Comparison of ENCODE assay signal across 8 cellular contexts in the genomic region with DNA sequence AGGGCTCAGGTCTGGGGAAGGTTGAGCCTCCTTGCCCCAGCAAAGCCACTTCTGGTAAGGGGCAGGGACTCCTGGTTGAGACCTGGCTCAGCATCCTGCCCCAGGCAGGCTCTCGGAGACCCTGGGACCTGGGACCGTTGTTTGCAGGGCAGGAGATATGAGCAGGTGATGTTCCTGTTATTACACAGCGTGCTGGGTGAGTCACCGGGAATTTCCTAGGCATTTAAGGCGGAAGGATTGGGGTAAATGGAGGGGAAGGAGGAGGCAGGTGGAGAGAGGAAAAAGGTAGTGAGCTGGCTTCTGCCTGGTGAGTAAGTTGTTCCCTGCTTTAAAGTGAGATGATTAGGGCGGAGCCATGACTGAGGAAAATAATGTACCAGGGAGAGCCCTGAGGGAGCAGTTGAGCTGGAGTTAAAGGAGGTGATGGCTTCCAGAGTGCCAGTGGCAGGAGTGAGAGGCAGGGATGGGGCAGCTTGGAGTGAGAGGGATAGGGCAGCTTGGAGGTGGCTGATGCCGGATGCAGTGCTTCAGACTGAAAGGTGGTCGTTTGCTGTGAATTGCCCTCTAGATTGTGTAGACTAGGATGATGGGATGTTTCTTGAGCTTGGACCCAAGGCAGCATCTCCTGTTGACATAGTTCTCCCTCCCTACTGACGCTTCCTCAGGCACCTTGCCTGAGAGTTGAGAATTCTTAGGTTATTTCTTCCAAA.
DNase-seq lines count a peak whose midpoint lies in the region; ATAC-seq and TF ChIP-seq lines count a peak whose summit lies in the region.

No MANE protein-coding gene starts in this region.

- peak overlapping the region; percentile 16 for H3K27ac Mint-ChIP-seq in activated naive CD4-positive, alpha-beta T cell treated with anti-CD3 and anti-CD28 coated beads, Interleukin-2, amount 10 ng/mL, durations not matched to agents 7 days and 5 days
- H3K27ac Mint-ChIP-seq in memory B cell: peak overlapping the region; percentile 76

- CTCF ChIA-PET in activated naive CD4-positive, alpha-beta T cell treated with anti-CD3 and anti-CD28 coated beads, Interleukin-2, amount 10 ng/mL, durations not matched to agents 7 days and 5 days (lab: Charles Lee): interaction anchor here (1.3 kb wide), 1 partner anchor 126 kb away, joined by 3 read pairs; no protein-coding TSS in a partner anchor

- peaks cover 84% of the 10 kb centered on the region for H3K36me3 Mint-ChIP-seq in activated naive CD4-positive, alpha-beta T cell treated with anti-CD3 and anti-CD28 coated beads, Interleukin-2, amount 10 ng/mL, durations not matched to agents 7 days and 5 days
- H3K36me3 Mint-ChIP-seq in memory B cell: peaks cover 42% of the 10 kb centered on the region

- H3K4me3 ChIP-seq in vagina: no peak overlapping the region

- no peak for TF ChIP-seq POLR2A in vagina (IDR thresholded peaks at IDR 0.05)

- H3K4me1 ChIP-seq in vagina: peaks cover 55% of the 10 kb centered on the region

- H3K27me3 Mint-ChIP-seq in activated naive CD4-positive, alpha-beta T cell treated with anti-CD3 and anti-CD28 coated beads, Interleukin-2, amount 10 ng/mL, durations not matched to agents 7 days and 5 days: no peaks in the 10 kb centered on the region
- no peaks in the 10 kb centered on the region for H3K27me3 Mint-ChIP-seq in memory B cell

- no peaks in the 10 kb centered on the region for H3K9me3 Mint-ChIP-seq in activated naive CD4-positive, alpha-beta T cell treated with anti-CD3 and anti-CD28 coated beads, Interleukin-2, amount 10 ng/mL, durations not matched to agents 7 days and 5 days
- no peaks in the 10 kb centered on the region for H3K9me3 Mint-ChIP-seq in memory B cell

- TF ChIP-seq CTCF in vagina (IDR thresholded peaks at IDR 0.05): no peak

- no peak overlapping the region for H3K4me3 Mint-ChIP-seq in activated naive CD4-positive, alpha-beta T cell treated with anti-CD3 and anti-CD28 coated beads, Interleukin-2, amount 10 ng/mL, durations not matched to agents 7 days and 5 days
- no peak overlapping the region for H3K4me3 Mint-ChIP-seq in memory B cell

- peak; percentile 9 to 39 for DNase-seq in stimulated activated CD4-positive, alpha-beta T cell treated with anti-CD3 and anti-CD28 coated beads, Interleukin-12 subunit alpha, Interleukin-12 subunit beta, amount 100 ng/mL, for 24 hours (ENCODE audit: low read depth in 2 of 2)
- no peak for DNase-seq in stimulated activated CD4-positive, alpha-beta T cell treated with anti-CD3 and anti-CD28 coated beads, Interleukin-4, amount 100 ng/mL, for 1 hour
- DNase-seq in activated naive CD4-positive, alpha-beta T cell treated with anti-CD3 and anti-CD28 coated beads, Interleukin-2, amount 10 ng/mL, durations not matched to agents 7 days and 5 days: no peak
- DNase-seq in memory B cell (ENCODE audit: low spot score in 2 of 2): no peak
- no peak for DNase-seq in vagina (ENCODE audit: extremely low spot score in 2 of 2)
- DNase-seq in retina: no peak
- DNase-seq in dedifferentiated amniotic fluid mesenchymal stem cell (ENCODE audit: extremely low spot score): no peak

- intact Hi-C loops in vagina (cut with DNase I): no loop called here

- no peaks in the 10 kb centered on the region for H3K27me3 ChIP-seq in vagina

- H3K27ac ChIP-seq in vagina: peak overlapping the region; percentile 60

- H3K36me3 ChIP-seq in vagina: peaks cover 0 to 28% of the 10 kb centered on the region in 2 donors

- ATAC-seq in memory B cell (ENCODE audit: low read depth) (no peak), HG02852 (IDR thresholded peaks at IDR 0.05; ENCODE audit: unreplicated experiment) (no peak)

- H3K4me1 Mint-ChIP-seq in activated naive CD4-positive, alpha-beta T cell treated with anti-CD3 and anti-CD28 coated beads, Interleukin-2, amount 10 ng/mL, durations not matched to agents 7 days and 5 days: peaks cover 56% of the 10 kb centered on the region
- peaks cover 36% of the 10 kb centered on the region for H3K4me1 Mint-ChIP-seq in memory B cell

- no peaks in the 10 kb centered on the region for H3K9me3 ChIP-seq in vagina

Comparison
In these comparisons a context has a peak if more than half of its experiments do, and no peak if none do; other contexts are left out.
1. DNase-seq: peak in stimulated activated CD4-positive, alpha-beta T cell treated with anti-CD3 and anti-CD28 coated beads, Interleukin-12 subunit alpha, Interleukin-12 subunit beta, amount 100 ng/mL, for 24 hours (2 of 2); none in stimulated activated CD4-positive, alpha-beta T cell treated with anti-CD3 and anti-CD28 coated beads, Interleukin-4, amount 100 ng/mL, for 1 hour (single experiment), activated naive CD4-positive, alpha-beta T cell treated with anti-CD3 and anti-CD28 coated beads, Interleukin-2, amount 10 ng/mL, durations not matched to agents 7 days and 5 days (single experiment), memory B cell (0 of 2), vagina (0 of 2), retina (single experiment) and dedifferentiated amniotic fluid mesenchymal stem cell (single experiment).